Comparison of ENCODE assay signal across 21 cellular contexts in the genomic region with DNA sequence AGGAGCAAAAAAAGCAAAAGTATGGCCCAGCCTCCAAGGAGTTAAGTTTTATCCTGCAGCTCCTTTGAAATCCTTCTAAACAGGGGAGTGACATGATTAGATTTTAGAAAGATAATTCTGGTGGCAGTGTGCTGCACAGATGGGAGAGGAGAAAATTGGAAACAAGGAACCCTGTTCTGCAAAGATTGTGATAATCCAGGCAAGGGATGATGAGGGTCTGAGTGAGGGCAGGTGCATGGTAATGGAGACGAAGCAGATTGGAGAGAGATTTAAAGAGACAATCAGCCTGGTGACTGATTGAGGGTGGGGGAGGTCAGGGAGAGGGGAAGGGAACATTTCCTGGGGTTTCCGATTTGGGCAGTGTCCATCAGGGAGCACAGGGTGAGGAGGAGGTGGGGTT.
A peak's percentile ranks its signal among the peaks of the same experiment; 100 is the strongest.
DNase-seq lines count a peak whose midpoint lies in the region; TF ChIP-seq lines count a peak whose summit lies in the region.
"Had no signal": no experiment of that assay in that cellular context is flagged by ENCODE, and none has a peak within 500 bp of the region (broad histone marks: within the 10 kb centered on the region; RNA-seq: fewer than 3 reads in every experiment).

No MANE protein-coding gene starts in this region.

- no peak for TF ChIP-seq CTCF in WERI-Rb-1 (IDR thresholded peaks at IDR 0.05; ENCODE audit: low read depth, low read length)

- H3K27me3 Mint-ChIP-seq in activated CD4-positive, alpha-beta T cell treated with anti-CD3 and anti-CD28 coated beads, Interleukin-2, amount 10 ng/mL, durations not matched to agents 24 days and 14 days, result no peaks in the 10 kb centered on the region
- H3K27me3 Mint-ChIP-seq in activated naive CD8-positive, alpha-beta T cell treated with anti-CD3 and anti-CD28 coated beads for 36 hours, result no peaks in the 10 kb centered on the region
- H3K27me3 Mint-ChIP-seq: CD4-positive, alpha-beta T cell; CD8-positive, alpha-beta memory T cell had no signal

- intact Hi-C loops in activated CD4-positive, alpha-beta T cell treated with anti-CD3 and anti-CD28 coated beads, Interleukin-2, amount 10 ng/mL, durations not matched to agents 24 days and 14 days (cut with micrococcal nuclease), result no loop called here

- H3K36me3 Mint-ChIP-seq in activated CD4-positive, alpha-beta T cell treated with anti-CD3 and anti-CD28 coated beads, Interleukin-2, amount 10 ng/mL, durations not matched to agents 24 days and 14 days (ENCODE audit: low read depth), result no peaks in the 10 kb centered on the region
- no peaks in the 10 kb centered on the region for H3K36me3 Mint-ChIP-seq in activated naive CD8-positive, alpha-beta T cell treated with anti-CD3 and anti-CD28 coated beads for 36 hours
- H3K36me3 Mint-ChIP-seq: CD14-positive monocyte; CD8-positive, alpha-beta memory T cell had no signal

- peak; percentile 24 for DNase-seq in activated CD4-positive, alpha-beta T cell treated with anti-CD3 and anti-CD28 coated beads, Interleukin-2, amount 10 ng/mL, durations not matched to agents 24 days and 14 days
- DNase-seq in activated CD4-positive, alpha-beta T cell treated with anti-CD3 and anti-CD28 coated beads, Interleukin-2, amount 50 U/mL, for 4 hours, result no peak
- peak; percentile 91 for DNase-seq in NCI-H82 (lab: John Stamatoyannopoulos, UW)
- DNase-seq in WERI-Rb-1, result peak; percentile 61
- no peak for DNase-seq in effector CD8-positive, alpha-beta T cell (lab: John Stamatoyannopoulos, UW)
- DNase-seq in activated naive CD8-positive, alpha-beta T cell treated with anti-CD3 and anti-CD28 coated beads for 36 hours, result no peak
- no peak for DNase-seq in SKM-1 treated with dmso at 0.1 percent for 144 hours (lab: John Stamatoyannopoulos, UW; ENCODE audit: unreplicated experiment)
- DNase-seq: 8988T; ACHN; AML-193; BE2C; CD4-positive, alpha-beta T cell; CD8-positive, alpha-beta memory T cell; DMS53; DMS79 treated with DMSO at 0.1 percent for 48 hours; GF-D8; H9 had no signal

- no peaks in the 10 kb centered on the region for H3K27me3 ChIP-seq in WERI-Rb-1 (ENCODE audit: insufficient read depth, low read depth, severe bottlenecking)
- H3K27me3 ChIP-seq: BE2C; BLaER1 treated with 17β-estradiol and CSF1 and Interleukin-3, amounts not matched to agents 10 nM and 100 nM had no signal

- no peaks in the 10 kb centered on the region for H3K9me3 Mint-ChIP-seq in activated CD4-positive, alpha-beta T cell treated with anti-CD3 and anti-CD28 coated beads, Interleukin-2, amount 10 ng/mL, durations not matched to agents 24 days and 14 days
- H3K9me3 Mint-ChIP-seq in activated naive CD8-positive, alpha-beta T cell treated with anti-CD3 and anti-CD28 coated beads for 36 hours, result no peaks in the 10 kb centered on the region
- H3K9me3 Mint-ChIP-seq: CD14-positive monocyte; CD4-positive, alpha-beta T cell; GM23338; H9 had no signal

- no peak overlapping the region for H3K4me3 ChIP-seq in WERI-Rb-1 (ENCODE audit: low read depth, low read length)
- H3K4me3 ChIP-seq: A549; BLaER1 treated with 17β-estradiol and CSF1 and Interleukin-3, amounts not matched to agents 10 nM and 100 nM; GM23338 had no signal

- no peaks in the 10 kb centered on the region for H3K4me1 Mint-ChIP-seq in activated CD4-positive, alpha-beta T cell treated with anti-CD3 and anti-CD28 coated beads, Interleukin-2, amount 10 ng/mL, durations not matched to agents 24 days and 14 days
- no peaks in the 10 kb centered on the region for H3K4me1 Mint-ChIP-seq in activated naive CD8-positive, alpha-beta T cell treated with anti-CD3 and anti-CD28 coated beads for 36 hours
- H3K4me1 Mint-ChIP-seq: CD14-positive monocyte; CD8-positive, alpha-beta memory T cell; GM23338 had no signal

- H3K27ac Mint-ChIP-seq in activated CD4-positive, alpha-beta T cell treated with anti-CD3 and anti-CD28 coated beads, Interleukin-2, amount 10 ng/mL, durations not matched to agents 24 days and 14 days, result no peak overlapping the region
- no peak overlapping the region for H3K27ac Mint-ChIP-seq in activated naive CD8-positive, alpha-beta T cell treated with anti-CD3 and anti-CD28 coated beads for 36 hours
- H3K27ac Mint-ChIP-seq: CD14-positive monocyte; CD4-positive, alpha-beta T cell; CD8-positive, alpha-beta memory T cell; GM23338; H9 had no signal

- no peaks in the 10 kb centered on the region for H3K9me3 ChIP-seq in WERI-Rb-1 (ENCODE audit: severe bottlenecking)
- H3K9me3 ChIP-seq: A549; BE2C; BLaER1 treated with 17β-estradiol and CSF1 and Interleukin-3, amounts not matched to agents 10 nM and 100 nM had no signal

- H3K27ac ChIP-seq in WERI-Rb-1, result no peak overlapping the region
- H3K27ac ChIP-seq: A549; BLaER1 treated with 17β-estradiol and CSF1 and Interleukin-3, amounts not matched to agents 10 nM and 100 nM had no signal

- H3K36me3 ChIP-seq in WERI-Rb-1, result no peaks in the 10 kb centered on the region
- H3K36me3 ChIP-seq: BE2C; BLaER1 treated with 17β-estradiol and CSF1 and Interleukin-3, amounts not matched to agents 10 nM and 100 nM had no signal

- no peak overlapping the region for H3K4me3 Mint-ChIP-seq in activated CD4-positive, alpha-beta T cell treated with anti-CD3 and anti-CD28 coated beads, Interleukin-2, amount 10 ng/mL, durations not matched to agents 24 days and 14 days
- no peak overlapping the region for H3K4me3 Mint-ChIP-seq in activated naive CD8-positive, alpha-beta T cell treated with anti-CD3 and anti-CD28 coated beads for 36 hours
- H3K4me3 Mint-ChIP-seq: CD14-positive monocyte; CD4-positive, alpha-beta T cell; CD8-positive, alpha-beta memory T cell; GM23338; H9 had no signal

Comparison
In these comparisons a context has a peak if more than half of its experiments do, and no peak if none do; other contexts are left out.
1. DNase-seq: peak in activated CD4-positive, alpha-beta T cell treated with anti-CD3 and anti-CD28 coated beads, Interleukin-2, amount 10 ng/mL, durations not matched to agents 24 days and 14 days (single experiment), NCI-H82 (single experiment) and WERI-Rb-1 (single experiment); none in activated CD4-positive, alpha-beta T cell treated with anti-CD3 and anti-CD28 coated beads, Interleukin-2, amount 50 U/mL, for 4 hours (0 of 2), effector CD8-positive, alpha-beta T cell (single experiment), activated naive CD8-positive, alpha-beta T cell treated with anti-CD3 and anti-CD28 coated beads for 36 hours (single experiment) and SKM-1 treated with dmso at 0.1 percent for 144 hours (single experiment).